ENCODE assay signal across 13 cellular contexts in genomic region chr7:20787658-20788057, GRCh38. TPM values are rescaled to one million over a fixed set of nuclear protein-coding genes. Genes with fewer than 3 reads are reported as not detected.
DNase-seq lines count a peak whose midpoint lies in the region; ATAC-seq and TF ChIP-seq lines count a peak whose summit lies in the region.
"Had no signal": no experiment of that assay in that cellular context is flagged by ENCODE, and none has a peak within 500 bp of the region (broad histone marks: within the 10 kb centered on the region; RNA-seq: fewer than 3 reads in every experiment).

No MANE protein-coding gene starts in this region.

- H3K9me3 Mint-ChIP-seq in Calu3 (ENCODE audit: low read depth, unreplicated experiment) = no peaks in the 10 kb centered on the region

- no TSS peak for BruUV-seq in Calu3 (replicated peaks; lab: Mats Ljungman, UMichigan)

- CTCF ChIA-PET in Calu3 (lab: Charles Lee) = interaction anchor here (0.6 to 0.7 kb wide), 4 partner anchors 54 to 567 kb away, joined by 3 to 5 read pairs (median 4); no protein-coding TSS in a partner anchor

- H3K27ac Mint-ChIP-seq in Calu3 (ENCODE audit: unreplicated experiment) = no peak overlapping the region
- H3K27ac Mint-ChIP-seq: CD14-positive monocyte had no signal

- intact Hi-C loops in left ventricle myocardium inferior (cut with micrococcal nuclease) (no loop called here), heart right ventricle (cut with DNase I) (loop anchor here in 1 of 10 donors (10.0 kb wide), 1 partner anchor 467 kb away; no protein-coding TSS in a partner anchor), Right ventricle myocardium inferior (cut with DNase I) (no loop called here), Calu3 (cut with micrococcal nuclease; ENCODE audit: unreplicated experiment) (loop anchor here (10.0 kb wide), 1 partner anchor 357 kb away; no protein-coding TSS in a partner anchor)

- ATAC-seq in heart right ventricle (no peak), GM21723 (IDR thresholded peaks at IDR 0.05; ENCODE audit: unreplicated experiment) (no peak), Right ventricle myocardium inferior (no peak), GM19463 (IDR thresholded peaks at IDR 0.05; ENCODE audit: unreplicated experiment) (no peak)
- ATAC-seq: Panc1 had no signal

- peaks cover 43% of the 10 kb centered on the region for H3K4me1 ChIP-seq in left ventricle myocardium inferior
- peaks cover 0 to 46% (median 28%) of the 10 kb centered on the region in 9 donors for H3K4me1 ChIP-seq in heart right ventricle
- H3K4me1 ChIP-seq in iPS DF 6.9 (ENCODE audit: control insufficient read depth, insufficient read depth, low read length) = no peaks in the 10 kb centered on the region

- H3K27me3 Mint-ChIP-seq in Calu3 (ENCODE audit: unreplicated experiment) = peaks cover 98% of the 10 kb centered on the region

- no peaks in the 10 kb centered on the region for H3K9me3 ChIP-seq in left ventricle myocardium inferior (replicated peaks)
- no peaks in the 10 kb centered on the region for H3K9me3 ChIP-seq in heart right ventricle
- H3K9me3 ChIP-seq in iPS DF 6.9 (ENCODE audit: control insufficient read depth, insufficient read depth, low read length) = no peaks in the 10 kb centered on the region

- no peak overlapping the region for H3K4me3 Mint-ChIP-seq in Calu3 (ENCODE audit: low read depth, unreplicated experiment)

- H3K4me3 ChIP-seq in left ventricle myocardium inferior (peak overlapping the region; percentile 59), heart right ventricle (no peak overlapping the region), iPS DF 6.9 (ENCODE audit: low read length) (peak overlapping the region; percentile 74; the same call in 1 of the 2 replicates)

- WGBS in heart right ventricle, 2 donors = 5 to 11% methylated on average over 16 of the region's 16 CpGs
- WGBS in iPS DF 6.9 (ENCODE audit: insufficient coverage, insufficient read length) = no CpG with 5 or more reads among the region's 16 CpGs

- H3K36me3 ChIP-seq in left ventricle myocardium inferior = no peaks in the 10 kb centered on the region
- H3K36me3 ChIP-seq in heart right ventricle = no peaks in the 10 kb centered on the region
- H3K36me3 ChIP-seq in iPS DF 6.9 (ENCODE audit: control insufficient read depth, insufficient read depth, low read length) = no peaks in the 10 kb centered on the region

- H3K27me3 ChIP-seq in left ventricle myocardium inferior (ENCODE audit: low read depth) = peaks cover 100% of the 10 kb centered on the region
- peaks cover 32 to 100% (median 100%) of the 10 kb centered on the region in 7 donors for H3K27me3 ChIP-seq in heart right ventricle
- H3K27me3 ChIP-seq in iPS DF 6.9 (ENCODE audit: control insufficient read depth, insufficient read depth, low read length) = peaks cover 21% of the 10 kb centered on the region

- H3K27ac ChIP-seq in left ventricle myocardium inferior (replicated peaks) (no peak overlapping the region), heart right ventricle (no peak overlapping the region), iPS DF 6.9 (ENCODE audit: low read length) (no peak overlapping the region)

- TF ChIP-seq CTCF in left ventricle myocardium inferior (IDR thresholded peaks at IDR 0.05; ENCODE audit: borderline replicate concordance) = no peak
- TF ChIP-seq CTCF in heart right ventricle (IDR thresholded peaks at IDR 0.05) = no peak
- TF ChIP-seq CTCF in Calu3 (IDR thresholded peaks at IDR 0.05; ENCODE audit: unreplicated experiment) = no peak

- no peak for DNase-seq in left ventricle myocardium inferior
- no peak for DNase-seq in heart right ventricle
- DNase-seq in NCI-H69 (lab: John Stamatoyannopoulos, UW) = peak; percentile 95
- DNase-seq in iPS DF 6.9 (ENCODE audit: low read depth, low spot score) = no peak
- DNase-seq in Right ventricle myocardium inferior (ENCODE audit: missing footprints) = no peak
- no peak for DNase-seq in Calu3
- DNase-seq: NCI-H1694, nucleus accumbens had no signal

- peaks cover 26% of the 10 kb centered on the region for H3K36me3 Mint-ChIP-seq in Calu3 (ENCODE audit: insufficient read depth, unreplicated experiment)

- peaks cover 38% of the 10 kb centered on the region for H3K4me1 Mint-ChIP-seq in Calu3 (ENCODE audit: low read depth, unreplicated experiment)

RNA-seq across cellular contexts. Expression of gene SP8, which starts 1.0 kb away (rescaled TPM):
- not detected for total RNA-seq in left ventricle myocardium inferior
- not detected for total RNA-seq in heart right ventricle
- polyA plus RNA-seq in heart right ventricle = not detected
- not detected for total RNA-seq in Right ventricle myocardium inferior
- not detected in 2 replicates for total RNA-seq in Calu3 (2022)
- total RNA-seq: kidney epithelial cell had no signal
- polyA plus RNA-seq: CD14-positive monocyte had no signal

Comparison
In these comparisons a context has a peak if more than half of its experiments do, and no peak if none do; other contexts are left out.
1. H3K4me3 ChIP-seq: peak in left ventricle myocardium inferior (single experiment) and iPS DF 6.9 (single experiment); none in heart right ventricle (0 of 10).